In the genomic region with DNA sequence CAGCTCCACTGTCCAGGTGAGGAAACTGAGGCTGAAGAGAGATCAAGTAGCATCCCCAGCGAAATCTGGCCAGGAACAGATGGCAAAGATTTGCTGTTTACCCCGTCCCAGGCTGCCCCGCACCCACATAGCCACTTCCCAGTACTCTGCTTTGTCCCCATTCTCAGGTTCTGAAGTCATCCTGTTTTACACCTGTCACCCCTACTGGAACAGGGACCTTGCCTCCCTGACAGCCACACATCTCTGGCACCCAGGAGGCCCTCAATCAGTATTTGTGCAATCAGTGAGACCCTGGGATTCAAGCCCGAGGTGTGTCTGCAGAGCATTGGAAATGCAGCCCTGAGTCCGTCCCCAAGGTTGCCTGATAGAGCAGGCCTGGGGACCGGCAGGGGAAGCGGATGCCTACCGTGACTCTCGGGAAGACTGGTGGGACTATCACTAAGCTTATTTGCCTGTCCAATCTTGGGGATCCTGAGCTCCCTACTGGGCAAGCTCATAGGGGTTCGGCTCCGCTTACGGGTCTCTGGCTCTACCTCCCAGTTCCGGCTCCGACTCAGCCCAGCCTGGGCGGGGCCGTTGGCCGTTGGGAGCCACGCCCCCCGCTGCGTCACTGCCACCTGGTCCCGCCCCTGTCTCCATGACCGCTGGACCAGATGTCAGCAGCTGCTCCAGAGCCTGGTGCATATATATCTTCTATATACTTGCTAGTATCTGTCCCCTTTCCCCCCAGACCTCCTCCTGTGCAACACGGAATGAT, we compare ENCODE assay signal across 8 cellular contexts. TPM values are rescaled to one million over a fixed set of nuclear protein-coding genes. Genes with fewer than 3 reads are reported as not detected.
A peak's percentile ranks its signal among the peaks of the same experiment; 100 is the strongest.
DNase-seq lines count a peak whose midpoint lies in the region; ATAC-seq and TF ChIP-seq lines count a peak whose summit lies in the region.

No MANE protein-coding gene starts in this region.

- peak overlapping the region; percentile 76 for H3K4me3 Mint-ChIP-seq in CD4-positive, alpha-beta T cell
- peak overlapping the region; percentile 53 for H3K4me3 Mint-ChIP-seq in T-helper 1 cell treated with Interleukin-12 subunit alpha and Interleukin-12 subunit beta and Interleukin-4 antibody, amounts not matched to agents 30 μg/mL and 1 μg/mL, for 36 hours

- DNase-seq in CD4-positive, alpha-beta T cell: peak; percentile 56 to 82 (median 74)
- DNase-seq in HuH-7 (ENCODE audit: low spot score): peak; percentile 87
- peak; percentile 48 for DNase-seq in amniotic epithelial cell (ENCODE audit: low read depth)
- peak; percentile 92 for DNase-seq in left ventricle myocardium inferior
- DNase-seq in posterior vena cava (ENCODE audit: low spot score): peak; percentile 95
- DNase-seq in ureter (ENCODE audit: low spot score): peak; percentile 88

- H3K27me3 Mint-ChIP-seq in CD4-positive, alpha-beta T cell: peaks cover 20% of the 10 kb centered on the region
- no peaks in the 10 kb centered on the region for H3K27me3 Mint-ChIP-seq in T-helper 1 cell treated with Interleukin-12 subunit alpha and Interleukin-12 subunit beta and Interleukin-4 antibody, amounts not matched to agents 30 μg/mL and 1 μg/mL, for 36 hours (ENCODE audit: low read depth)

- peaks cover 5% of the 10 kb centered on the region for H3K27me3 ChIP-seq in CD4-positive, alpha-beta T cell (ENCODE audit: control insufficient read depth, insufficient read depth, low read length)
- no peaks in the 10 kb centered on the region for H3K27me3 ChIP-seq in left ventricle myocardium inferior (ENCODE audit: low read depth)

- no peaks in the 10 kb centered on the region for H3K9me3 ChIP-seq in CD4-positive, alpha-beta T cell (ENCODE audit: control insufficient read depth, low read length)
- no peaks in the 10 kb centered on the region for H3K9me3 ChIP-seq in left ventricle myocardium inferior (replicated peaks)

- TF ChIP-seq CTCF in CD4-positive, alpha-beta T cell (IDR thresholded peaks at IDR 0.05): no peak
- TF ChIP-seq CTCF in left ventricle myocardium inferior (IDR thresholded peaks at IDR 0.05; ENCODE audit: borderline replicate concordance): no peak

- peaks cover 23% of the 10 kb centered on the region for H3K4me1 Mint-ChIP-seq in CD4-positive, alpha-beta T cell (ENCODE audit: low read depth)
- H3K4me1 Mint-ChIP-seq in T-helper 1 cell treated with Interleukin-12 subunit alpha and Interleukin-12 subunit beta and Interleukin-4 antibody, amounts not matched to agents 30 μg/mL and 1 μg/mL, for 36 hours (ENCODE audit: low read depth): peaks cover 17% of the 10 kb centered on the region

- H3K4me3 ChIP-seq in left ventricle myocardium inferior: peak overlapping the region; percentile 71

- peak; percentile 90 for ATAC-seq in CD4-positive, alpha-beta T cell (ENCODE audit: poor library complexity)
- ATAC-seq in GM21360 (IDR thresholded peaks at IDR 0.05; ENCODE audit: unreplicated experiment): peak; percentile 53

- H3K27ac ChIP-seq in CD4-positive, alpha-beta T cell (ENCODE audit: low read depth, low read length): no peak overlapping the region
- H3K27ac ChIP-seq in left ventricle myocardium inferior (replicated peaks): peak overlapping the region; percentile 63

- H3K36me3 ChIP-seq in left ventricle myocardium inferior: no peaks in the 10 kb centered on the region

- H3K4me1 ChIP-seq in left ventricle myocardium inferior: peaks cover 35% of the 10 kb centered on the region

- intact Hi-C loops in CD4-positive, alpha-beta T cell (cut with DNase I, micrococcal nuclease): no loop called here
- intact Hi-C loops in left ventricle myocardium inferior (cut with micrococcal nuclease) (no loop called here), posterior vena cava (cut with DNase I) (no loop called here)

- H3K27ac Mint-ChIP-seq in CD4-positive, alpha-beta T cell: peak overlapping the region; percentile 42
- H3K27ac Mint-ChIP-seq in T-helper 1 cell treated with Interleukin-12 subunit alpha and Interleukin-12 subunit beta and Interleukin-4 antibody, amounts not matched to agents 30 μg/mL and 1 μg/mL, for 36 hours: peak overlapping the region; percentile 41

- no peaks in the 10 kb centered on the region for H3K9me3 Mint-ChIP-seq in CD4-positive, alpha-beta T cell
- no peaks in the 10 kb centered on the region for H3K9me3 Mint-ChIP-seq in T-helper 1 cell treated with Interleukin-12 subunit alpha and Interleukin-12 subunit beta and Interleukin-4 antibody, amounts not matched to agents 30 μg/mL and 1 μg/mL, for 36 hours

- POLR2A ChIA-PET in CD4-positive, alpha-beta T cell (lab: Charles Lee): interaction anchor here (1.2 kb wide), 1 partner anchor 76 kb away, joined by 4 read pairs; no protein-coding TSS in a partner anchor

- CTCF ChIA-PET in CD4-positive, alpha-beta T cell (lab: Charles Lee): no interaction called here

- no peaks in the 10 kb centered on the region for H3K36me3 Mint-ChIP-seq in CD4-positive, alpha-beta T cell (ENCODE audit: low read depth)
- peaks cover 2% of the 10 kb centered on the region for H3K36me3 Mint-ChIP-seq in T-helper 1 cell treated with Interleukin-12 subunit alpha and Interleukin-12 subunit beta and Interleukin-4 antibody, amounts not matched to agents 30 μg/mL and 1 μg/mL, for 36 hours (ENCODE audit: low read depth)

RNA-seq across cellular contexts. Expression of a gene that starts 17.5 kb away (rescaled TPM):
- total RNA-seq in CD4-positive, alpha-beta T cell: 10 to 100 TPM; 13.8 to 16.8 TPM
- total RNA-seq in left ventricle myocardium inferior (0.77 TPM), posterior vena cava (1 to 10 TPM; 3.3 to 3.4 TPM), ureter (7.9 TPM)

RNA-seq across cellular contexts. Expression of a gene that starts 22.1 kb away (rescaled TPM):
- 10 to 100 TPM; 41.0 to 42.3 TPM for total RNA-seq in CD4-positive, alpha-beta T cell
- total RNA-seq in left ventricle myocardium inferior (84.7 TPM), posterior vena cava (10 to 100 TPM; 50.4 to 52.8 TPM), ureter (63.1 TPM)

RNA-seq across cellular contexts. Expression of a gene that starts 56.6 kb away (rescaled TPM):
- 1 to 10 TPM; 6.3 to 8.3 TPM for total RNA-seq in CD4-positive, alpha-beta T cell
- 0.47 TPM for total RNA-seq in left ventricle myocardium inferior
- 1 to 10 TPM; 1.5 to 2.7 TPM for total RNA-seq in posterior vena cava
- total RNA-seq in ureter: 3.5 TPM
